In genomic region chr19:34370117-34370516, GRCh38 we compare ENCODE assay signal across 10 cellular contexts.
"Had no signal": no experiment of that assay in that cellular context is flagged by ENCODE, and none has a peak within 500 bp of the region (broad histone marks: within the 10 kb centered on the region; RNA-seq: fewer than 3 reads in every experiment).

No MANE protein-coding gene starts in this region.

- H3K27me3 ChIP-seq: dorsolateral prefrontal cortex, gastroesophageal sphincter, SJCRH30, thyroid gland had no signal

- H3K9me3 ChIP-seq: gastroesophageal sphincter, SJCRH30, thyroid gland had no signal

- H3K4me3 ChIP-seq: gastroesophageal sphincter, SJCRH30, thyroid gland had no signal

- ATAC-seq: gastroesophageal sphincter; stimulated activated naive B cell treated with anti-CD40 and anti-IgM and Interleukin-4, amounts not matched to agents 10 μg/mL and 1 μg/mL and 100 μg/mL, for 72 hours had no signal

- H3K4me1 ChIP-seq: SJCRH30 had no signal

- H3K27ac ChIP-seq: dorsolateral prefrontal cortex, gastroesophageal sphincter, SJCRH30, thyroid gland had no signal

- FAIRE-seq: astrocyte, islet of Langerhans had no signal

- DNase-seq: activated T-cell treated with anti-CD3 and anti-CD28 coated beads, Interleukin-2, amount 50 U/mL, for 4 hours; dorsolateral prefrontal cortex; endodermal cell; SJCRH30; stimulated activated CD4-positive, alpha-beta T cell treated with anti-CD3 and anti-CD28 coated beads, Interleukin-2, amount 100 ng/mL, for 48 hours; stimulated activated naive B cell treated with anti-CD40 and anti-IgM and Interleukin-4, amounts not matched to agents 10 μg/mL and 1 μg/mL and 100 μg/mL, for 72 hours; thyroid gland had no signal
